ENCODE assay signal across 8 cellular contexts in genomic region chr19:16198363-16198636, GRCh38.
DNase-seq lines count a peak whose midpoint lies in the region; ATAC-seq and TF ChIP-seq lines count a peak whose summit lies in the region.

No MANE protein-coding gene starts in this region.

- H3K36me3 ChIP-seq in OCI-LY1 (ENCODE audit: insufficient read depth, low read length) = peaks cover 12% of the 10 kb centered on the region; the same call in 1 of the 2 replicates
- peaks cover 30% of the 10 kb centered on the region for H3K36me3 ChIP-seq in neutrophil

- ATAC-seq in GM18907 (IDR thresholded peaks at IDR 0.05; ENCODE audit: unreplicated experiment) = peak; percentile 4

- no peaks in the 10 kb centered on the region for H3K9me3 ChIP-seq in OCI-LY1 (ENCODE audit: low read length)
- no peaks in the 10 kb centered on the region for H3K9me3 ChIP-seq in neutrophil

- peaks cover 10% of the 10 kb centered on the region for H3K79me2 ChIP-seq in OCI-LY1 (ENCODE audit: insufficient read depth, low read length)

- H3K4me3 ChIP-seq in OCI-LY1 (ENCODE audit: low read depth, low read length, poor library complexity, severe bottlenecking) = peak overlapping the region; percentile 89
- peak overlapping the region; percentile 87 for H3K4me3 ChIP-seq in epithelial cell of esophagus (ENCODE audit: low read length)
- peak overlapping the region; percentile 89 to 91 for H3K4me3 ChIP-seq in neutrophil (ENCODE audit: low read depth in 1 of 2, low read length in 1 of 2)

- TF ChIP-seq CTCF in OCI-LY1 (IDR thresholded peaks at IDR 0.05; ENCODE audit: low read length) = no peak
- no peak for TF ChIP-seq CTCF in epithelial cell of esophagus (IDR thresholded peaks at IDR 0.05; ENCODE audit: insufficient read depth, low read depth, low read length, missing control alignments)
- no peak for TF ChIP-seq CTCF in neutrophil (IDR thresholded peaks at IDR 0.05)

- DNase-seq in epithelial cell of esophagus (ENCODE audit: low read depth) = no peak
- DNase-seq in NCI-H69 (lab: John Stamatoyannopoulos, UW) = no peak
- DNase-seq in COLO668 (lab: John Stamatoyannopoulos, UW; ENCODE audit: unreplicated experiment) = no peak
- no peak for DNase-seq in NCI-H524 treated with DMSO at 0.1 percent for 48 hours (lab: John Stamatoyannopoulos, UW)
- no peak for DNase-seq in NCI-H1417 treated with DMSO at 0.1 percent for 48 hours (lab: John Stamatoyannopoulos, UW)

- H3K27me3 ChIP-seq in OCI-LY1 (ENCODE audit: insufficient read depth, low read length) = no peaks in the 10 kb centered on the region
- no peaks in the 10 kb centered on the region for H3K27me3 ChIP-seq in neutrophil

- no peak overlapping the region for H2AFZ ChIP-seq in OCI-LY1 (ENCODE audit: low read length)

- H3K27ac ChIP-seq in OCI-LY1 (ENCODE audit: low read depth, low read length, poor library complexity, severe bottlenecking) = no peak overlapping the region
- H3K27ac ChIP-seq in neutrophil = peak overlapping the region; percentile 85

- peak overlapping the region; percentile 75 for H3K4me2 ChIP-seq in OCI-LY1 (ENCODE audit: low read length)

- no peaks in the 10 kb centered on the region for H3F3A ChIP-seq in OCI-LY1 (ENCODE audit: insufficient read depth, low read length)

- no peaks in the 10 kb centered on the region for H3K9me2 ChIP-seq in OCI-LY1 (ENCODE audit: low read depth, low read length)

- no peaks in the 10 kb centered on the region for H4K20me1 ChIP-seq in OCI-LY1 (ENCODE audit: insufficient read depth, low read length)

- H3K9ac ChIP-seq in OCI-LY1 (ENCODE audit: low read length) = peak overlapping the region; percentile 70

- H3K4me1 ChIP-seq in OCI-LY1 (ENCODE audit: insufficient read depth, low read length, severe bottlenecking) = peaks cover 32% of the 10 kb centered on the region
- peaks cover 39 to 40% of the 10 kb centered on the region in 2 experiments for H3K4me1 ChIP-seq in neutrophil (ENCODE audit: control insufficient read depth in 1 of 2, insufficient read depth in 1 of 2, low read depth in 1 of 2, low read length in 1 of 2)
